Comparison of ENCODE assay signal across 8 cellular contexts in genomic region chr12:89708793-89709156, GRCh38.
DNase-seq lines count a peak whose midpoint lies in the region; ATAC-seq and TF ChIP-seq lines count a peak whose summit lies in the region.

Gene ATP2B1, minus strand, starts transcription at chr12:89708838. Its CDS starts 52,952 bp downstream, at chr12:89655886.

- ATAC-seq in GM19467 (IDR thresholded peaks at IDR 0.05; ENCODE audit: unreplicated experiment): peak; percentile 52

- H3K27me3 ChIP-seq in OCI-LY1 (ENCODE audit: insufficient read depth, low read length) (no peaks in the 10 kb centered on the region), mucosa of rectum (ENCODE audit: control insufficient read depth in 2 of 2, insufficient read depth in 2 of 2, low read length in 2 of 2) (no peaks in the 10 kb centered on the region)

- H3K4me3 ChIP-seq in OCI-LY1 (ENCODE audit: low read depth, low read length, poor library complexity, severe bottlenecking) (peak within 1 kb of the TSS; percentile 92), mucosa of rectum (ENCODE audit: low read length in 2 of 2) (peak within 1 kb of the TSS; percentile 91 to 97)

- peak; percentile 52 for DNase-seq in COLO829 (ENCODE audit: low spot score)
- peak; percentile 70 for DNase-seq in HPDE6-E6E7 (ENCODE audit: extremely low spot score)
- DNase-seq in activated T-cell treated with anti-CD3 and anti-CD28 coated beads for 4 hours: peak; percentile 60
- DNase-seq in epithelial cell of prostate (ENCODE audit: low read depth, low spot score): peak; percentile 45
- peak; percentile 66 to 68 for DNase-seq in stimulated activated CD8-positive, alpha-beta memory T cell treated with anti-CD3 and anti-CD28 coated beads, Interleukin-7, amount 100 ng/mL, for 1 hour (ENCODE audit: low read depth in 2 of 2)

- H3K27ac ChIP-seq in OCI-LY1 (ENCODE audit: low read depth, low read length, poor library complexity, severe bottlenecking) (peak within 1 kb of the TSS; percentile 84), epithelial cell of prostate (peak within 1 kb of the TSS; percentile 94), mucosa of rectum (ENCODE audit: low read depth in 2 of 2, low read length in 2 of 2) (peak within 1 kb of the TSS; percentile 99)

- H3K9ac ChIP-seq in OCI-LY1 (ENCODE audit: low read length) (peak within 1 kb of the TSS; percentile 97), mucosa of rectum (ENCODE audit: low read depth in 1 of 2, low read length in 2 of 2) (peak within 1 kb of the TSS; percentile 93 to 96)

- no peak within 1 kb of the TSS for H2AFZ ChIP-seq in OCI-LY1 (ENCODE audit: low read length)

- no peaks in the 10 kb centered on the region for H4K20me1 ChIP-seq in OCI-LY1 (ENCODE audit: insufficient read depth, low read length)

- no peaks in the 10 kb centered on the region for H3F3A ChIP-seq in OCI-LY1 (ENCODE audit: insufficient read depth, low read length)

- H3K4me1 ChIP-seq in OCI-LY1 (ENCODE audit: insufficient read depth, low read length, severe bottlenecking): peaks cover 40% of the 10 kb centered on the region
- H3K4me1 ChIP-seq in mucosa of rectum (ENCODE audit: control insufficient read depth in 2 of 2, insufficient read depth in 2 of 2, low read length in 2 of 2): peaks cover 5 to 10% of the 10 kb centered on the region in 2 donors

- H3K9me3 ChIP-seq in OCI-LY1 (ENCODE audit: low read length) (no peaks in the 10 kb centered on the region), mucosa of rectum (ENCODE audit: control insufficient read depth in 2 of 2, low read length in 2 of 2) (no peaks in the 10 kb centered on the region)

- H3K36me3 ChIP-seq in OCI-LY1 (ENCODE audit: insufficient read depth, low read length) (peaks cover 9% of the 10 kb centered on the region; the same call in 1 of the 2 replicates), mucosa of rectum (ENCODE audit: control insufficient read depth in 2 of 2, insufficient read depth in 2 of 2, low read length in 2 of 2) (no peaks in the 10 kb centered on the region)

- H3K4me2 ChIP-seq in OCI-LY1 (ENCODE audit: low read length): peak within 1 kb of the TSS; percentile 73

- H3K79me2 ChIP-seq in OCI-LY1 (ENCODE audit: insufficient read depth, low read length): peaks cover 59% of the 10 kb centered on the region

- no peaks in the 10 kb centered on the region for H3K9me2 ChIP-seq in OCI-LY1 (ENCODE audit: low read depth, low read length)

- TF ChIP-seq CTCF in OCI-LY1 (IDR thresholded peaks at IDR 0.05; ENCODE audit: low read length): no peak

Comparison
In these comparisons a context has a peak if more than half of its experiments do, and no peak if none do; other contexts are left out.
1. Peak in every context shown above with its lines: DNase-seq, ATAC-seq, H3K4me3 ChIP-seq and H3K27ac ChIP-seq.